8 cellular contexts compared by ENCODE assay signal in genomic region chr4:88283661-88284377, GRCh38. TPM values are rescaled to one million over a fixed set of nuclear protein-coding genes. Genes with fewer than 3 reads are reported as not detected.
DNase-seq lines count a peak whose midpoint lies in the region; ATAC-seq, FAIRE-seq and TF ChIP-seq lines count a peak whose summit lies in the region.

No MANE protein-coding gene starts in this region.

- no peaks in the 10 kb centered on the region for H3K36me3 ChIP-seq in right lobe of liver

- H3K9me3 ChIP-seq in right lobe of liver = no peaks in the 10 kb centered on the region

- peaks cover 16% of the 10 kb centered on the region for H3K36me3 Mint-ChIP-seq in activated CD4-positive, alpha-beta memory T cell treated with anti-CD3 and anti-CD28 coated beads for 36 hours

- no peaks in the 10 kb centered on the region for H3K9me3 Mint-ChIP-seq in activated CD4-positive, alpha-beta memory T cell treated with anti-CD3 and anti-CD28 coated beads for 36 hours

- WGBS in right lobe of liver (ENCODE audit: insufficient coverage, low coverage, low lambda C conversion rate, missing lambda C conversion rate) = 0% methylated on average over 21 of the region's 65 CpGs

- intact Hi-C loops in activated CD4-positive, alpha-beta memory T cell treated with anti-CD3 and anti-CD28 coated beads for 36 hours (cut with micrococcal nuclease) = loop anchor here (1.0 to 5.0 kb wide), 12 partner anchors 36 to 1013 kb away; partner anchors contain the start of genes ABCG2, HERC3, HERC5 and HERC6
- intact Hi-C loops in right lobe of liver (cut with DNase I) = no loop called here

- ATAC-seq in HG02759 (IDR thresholded peaks at IDR 0.05; ENCODE audit: unreplicated experiment) (peak; percentile 21), right lobe of liver (peak; percentile 46 to 65 (median 54))

- no peak for FAIRE-seq in GM12892 (lab: Jason Lieb, UNC)

- H3K4me3 ChIP-seq in right lobe of liver = peak overlapping the region; percentile 56 to 72 (median 68)

- POLR2A ChIA-PET in activated CD4-positive, alpha-beta memory T cell treated with anti-CD3 and anti-CD28 coated beads for 36 hours (lab: Charles Lee) = interaction anchor here (0.7 to 2.6 kb wide), 12 partner anchors 8 to 1011 kb away, joined by 3 to 33 read pairs (median 4); partner anchors contain the start of genes HERC5 and HERC6

- H3K27ac ChIP-seq in right lobe of liver = peak overlapping the region; percentile 91 to 98 (median 94)

- no peak for TF ChIP-seq CTCF in right lobe of liver (IDR thresholded peaks at IDR 0.05)

- H3K27me3 ChIP-seq in right lobe of liver = no peaks in the 10 kb centered on the region

- peaks cover 41% of the 10 kb centered on the region for H3K4me1 Mint-ChIP-seq in activated CD4-positive, alpha-beta memory T cell treated with anti-CD3 and anti-CD28 coated beads for 36 hours (ENCODE audit: low read depth)

- CTCF ChIA-PET in activated CD4-positive, alpha-beta memory T cell treated with anti-CD3 and anti-CD28 coated beads for 36 hours (lab: Charles Lee) = interaction anchor here (0.8 to 2.2 kb wide), 9 partner anchors 65 to 239 kb away, joined by 3 to 8 read pairs (median 3); partner anchors contain the start of genes HERC5 and PYURF

- no peaks in the 10 kb centered on the region for H3K27me3 Mint-ChIP-seq in activated CD4-positive, alpha-beta memory T cell treated with anti-CD3 and anti-CD28 coated beads for 36 hours

- TF ChIP-seq POLR2A in GM12892 (IDR thresholded peaks at IDR 0.05; ENCODE audit: low read depth, low read length) = no peak; the same call in 1 of the 2 replicates
- no peak for TF ChIP-seq POLR2A in right lobe of liver (IDR thresholded peaks at IDR 0.05)

- DNase-seq in GM12892 (ENCODE audit: insufficient read length) (peak; percentile 31), NCI-H2227 treated with DMSO at 0.1 percent for 48 hours (lab: John Stamatoyannopoulos, UW) (peak; percentile 28), dermis blood vessel endothelial cell (peak; percentile 68), right lobe of liver (peak; percentile 57 to 74 (median 70)), NCI-H1436 (lab: John Stamatoyannopoulos, UW) (no peak)
- DNase-seq in activated CD4-positive, alpha-beta memory T cell treated with anti-CD3 and anti-CD28 coated beads for 36 hours = peak; percentile 74
- DNase-seq in stimulated activated CD4-positive, alpha-beta T cell treated with anti-CD3 and anti-CD28 coated beads, Interleukin-4, amount 100 ng/mL, for 4 hours = peak; percentile 51 to 54

- peaks cover 0 to 24% (median 11%) of the 10 kb centered on the region in 4 donors for H3K4me1 ChIP-seq in right lobe of liver

- H3K27ac Mint-ChIP-seq in activated CD4-positive, alpha-beta memory T cell treated with anti-CD3 and anti-CD28 coated beads for 36 hours = peak overlapping the region; percentile 99

- peak overlapping the region; percentile 99 for H3K4me3 Mint-ChIP-seq in activated CD4-positive, alpha-beta memory T cell treated with anti-CD3 and anti-CD28 coated beads for 36 hours

RNA-seq across cellular contexts. Expression of gene PPM1K, which starts 0.5 kb away (rescaled TPM):
- 22.9 TPM for polyA plus RNA-seq in GM12892 (2012; ENCODE audit: missing spikeins)
- 10 to 100 TPM; 63.7 to 65.5 TPM for total RNA-seq in activated CD4-positive, alpha-beta memory T cell treated with anti-CD3 and anti-CD28 coated beads for 36 hours
- total RNA-seq in dermis blood vessel endothelial cell (7.9 and 8.0 TPM in 2 replicates), right lobe of liver (10 to 100 TPM in 3 of 6 experiments, 1 to 10 TPM in 3; 3.8 to 15.7 (median 7.9) TPM)
